In the genomic region with DNA sequence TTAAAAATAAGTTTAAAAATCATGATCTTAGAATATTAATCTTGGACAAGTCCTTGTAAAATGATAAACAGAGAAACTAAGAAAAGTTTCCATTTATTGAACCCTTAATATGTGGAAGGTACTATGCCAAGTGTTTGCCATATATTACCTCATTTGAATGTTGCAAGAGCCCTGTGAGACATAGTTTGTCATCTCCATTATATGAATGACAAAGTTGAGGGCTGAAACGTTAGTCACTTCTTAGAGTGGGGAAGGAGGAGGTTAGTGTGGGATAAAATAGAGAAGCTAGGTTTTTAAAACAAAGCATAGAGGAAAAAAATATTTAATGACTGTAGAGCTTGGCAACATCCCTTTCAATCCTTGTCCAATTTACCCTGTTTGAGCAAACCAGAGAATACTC, we compare ENCODE assay signal across 12 cellular contexts. TPM values are rescaled to one million over a fixed set of nuclear protein-coding genes. Genes with fewer than 3 reads are reported as not detected.
DNase-seq lines count a peak whose midpoint lies in the region; ATAC-seq, FAIRE-seq and TF ChIP-seq lines count a peak whose summit lies in the region.
"Had no signal": no experiment of that assay in that cellular context is flagged by ENCODE, and none has a peak within 500 bp of the region (broad histone marks: within the 10 kb centered on the region; RNA-seq: fewer than 3 reads in every experiment).

No MANE protein-coding gene starts in this region.

- peaks cover 23% of the 10 kb centered on the region for H3K4me1 ChIP-seq in SJCRH30
- peaks cover 28% of the 10 kb centered on the region for H3K4me1 ChIP-seq in smooth muscle cell (ENCODE audit: low read depth)
- no peaks in the 10 kb centered on the region for H3K4me1 ChIP-seq in psoas muscle

- 0% methylated on average over 1 of the region's 1 CpG for WGBS in smooth muscle cell (ENCODE audit: low lambda C conversion rate)
- WGBS in psoas muscle, 3 donors = 45 to 50% (median 45%) methylated on average over 1 of the region's 1 CpG

- peak; percentile 92 for FAIRE-seq in H54 (lab: Jason Lieb, UNC)
- FAIRE-seq: HepG2 had no signal

- peak overlapping the region; percentile 60 for H3K4me3 ChIP-seq in SJCRH30
- no peak overlapping the region for H3K4me3 ChIP-seq in fibroblast of the aortic adventitia (ENCODE audit: low read depth, low read length)
- H3K4me3 ChIP-seq in smooth muscle cell = peak overlapping the region; percentile 43
- no peak overlapping the region for H3K4me3 ChIP-seq in psoas muscle

- H3K36me3 ChIP-seq in SJCRH30 (peaks cover 33% of the 10 kb centered on the region), smooth muscle cell (ENCODE audit: low read depth) (no peaks in the 10 kb centered on the region), psoas muscle (ENCODE audit: insufficient read depth in 1 of 2, low read depth in 1 of 2) (no peaks in the 10 kb centered on the region)
- H3K36me3 ChIP-seq: neutrophil had no signal

- H3K27ac ChIP-seq in SJCRH30 (peak overlapping the region; percentile 20; the same call in 1 of the 2 replicates), smooth muscle cell (ENCODE audit: low read depth) (peak overlapping the region; percentile 85), psoas muscle (no peak overlapping the region)
- H3K27ac ChIP-seq: neutrophil had no signal

- TF ChIP-seq POLR2A in H54 (IDR thresholded peaks at IDR 0.05; ENCODE audit: low read depth, low read length) = no peak

- no peaks in the 10 kb centered on the region for H3K27me3 ChIP-seq in SJCRH30
- H3K27me3 ChIP-seq in smooth muscle cell (ENCODE audit: low read depth) = no peaks in the 10 kb centered on the region
- H3K27me3 ChIP-seq in psoas muscle (ENCODE audit: insufficient read depth in 3 of 3, low read length in 2 of 3) = peaks cover 4 to 36% (median 6%) of the 10 kb centered on the region in 3 donors

- H3K36me3 Mint-ChIP-seq in endothelial cell (ENCODE audit: low read depth, unreplicated experiment) = no peaks in the 10 kb centered on the region

- no peak overlapping the region for H3K4me3 Mint-ChIP-seq in endothelial cell (ENCODE audit: unreplicated experiment)

- DNase-seq in H54 (ENCODE audit: insufficient read length, low spot score) (peak; percentile 72), SJCRH30 (no peak), fibroblast of the aortic adventitia (ENCODE audit: low read depth) (peak; percentile 66), smooth muscle cell (lab: John Stamatoyannopoulos, UW; ENCODE audit: unreplicated experiment) (no peak), endothelial cell (ENCODE audit: low spot score) (no peak), psoas muscle (no peak), HuH-7 (ENCODE audit: low spot score) (no peak)
- DNase-seq: GDM1, NCI-H446 treated with DMSO at 0.1 percent for 48 hours had no signal

- peaks cover 35% of the 10 kb centered on the region for H3K79me2 ChIP-seq in smooth muscle cell (ENCODE audit: low read depth)

- H3K9ac ChIP-seq in smooth muscle cell (ENCODE audit: low read depth) = peak overlapping the region; percentile 53

- H3K4me1 Mint-ChIP-seq in endothelial cell (ENCODE audit: unreplicated experiment) = no peaks in the 10 kb centered on the region

- intact Hi-C loops in psoas muscle (cut with DNase I) = no loop called here

- H3K4me2 ChIP-seq in smooth muscle cell = peak overlapping the region; percentile 84

- H3K9me3 ChIP-seq in SJCRH30 (replicated peaks) (no peaks in the 10 kb centered on the region), smooth muscle cell (replicated peaks; ENCODE audit: low read depth) (no peaks in the 10 kb centered on the region), psoas muscle (no peaks in the 10 kb centered on the region)
- H3K9me3 ChIP-seq: neutrophil had no signal

- no peak overlapping the region for H3K27ac Mint-ChIP-seq in endothelial cell (ENCODE audit: unreplicated experiment)

- H3K9me3 Mint-ChIP-seq in endothelial cell (ENCODE audit: unreplicated experiment) = no peaks in the 10 kb centered on the region

- no peak for ATAC-seq in psoas muscle
- ATAC-seq in GM19395 (IDR thresholded peaks at IDR 0.05; ENCODE audit: unreplicated experiment) = no peak
- ATAC-seq: HepG2 had no signal

- peaks cover 10% of the 10 kb centered on the region for H3F3A ChIP-seq in smooth muscle cell (ENCODE audit: low read depth)

- H4K20me1 ChIP-seq in smooth muscle cell (ENCODE audit: low read depth) = no peaks in the 10 kb centered on the region

- no peaks in the 10 kb centered on the region for H3K27me3 Mint-ChIP-seq in endothelial cell (ENCODE audit: unreplicated experiment)

- TF ChIP-seq CTCF in fibroblast of the aortic adventitia (IDR thresholded peaks at IDR 0.05; ENCODE audit: insufficient read depth, low read length) (no peak), smooth muscle cell (IDR thresholded peaks at IDR 0.05; ENCODE audit: borderline replicate concordance, insufficient read depth, poor library complexity, severe bottlenecking) (no peak), endothelial cell (IDR thresholded peaks at IDR 0.05; ENCODE audit: unreplicated experiment) (no peak), psoas muscle (IDR thresholded peaks at IDR 0.05) (no peak)

- H2AFZ ChIP-seq in smooth muscle cell (ENCODE audit: low read depth) = no peak overlapping the region

RNA-seq across cellular contexts. Expression of a gene that starts 2.0 kb away (rescaled TPM):
- 181 and 189 TPM in 2 replicates for total RNA-seq in SJCRH30 (2014; rRNA removed; shearing (Covaris generic))
- 8.3 and 49.7 TPM in 2 replicates for total RNA-seq in fibroblast of the aortic adventitia (ENCODE audit: low replicate concordance)
- 563 and 581 TPM in 2 replicates for total RNA-seq in smooth muscle cell
- polyA plus RNA-seq in smooth muscle cell = 365 and 567 TPM in 2 replicates
- total RNA-seq in endothelial cell (ENCODE audit: unreplicated experiment) = 10.1 TPM
- total RNA-seq in psoas muscle = 10 to 100 TPM in 2 of 4 donors, 1 to 10 TPM in 2; 2.7 to 94.7 (median 10.4) TPM
- 1 to 10 TPM; 1.0 to 2.8 (median 2.7) TPM for polyA plus RNA-seq in psoas muscle
- total RNA-seq: HepG2 had no signal
- polyA plus RNA-seq: HepG2 had no signal

Comparison
In these comparisons a context has a peak if more than half of its experiments do, and no peak if none do; other contexts are left out.
1. DNase-seq: peak in H54 (single experiment) and fibroblast of the aortic adventitia (single experiment); none in SJCRH30 (0 of 2), smooth muscle cell (single experiment), endothelial cell (single experiment), psoas muscle (0 of 2) and HuH-7 (single experiment).
2. H3K4me3 ChIP-seq: peak in SJCRH30 (single experiment) and smooth muscle cell (single experiment); none in fibroblast of the aortic adventitia (single experiment) and psoas muscle (single experiment).